In the genomic region with DNA sequence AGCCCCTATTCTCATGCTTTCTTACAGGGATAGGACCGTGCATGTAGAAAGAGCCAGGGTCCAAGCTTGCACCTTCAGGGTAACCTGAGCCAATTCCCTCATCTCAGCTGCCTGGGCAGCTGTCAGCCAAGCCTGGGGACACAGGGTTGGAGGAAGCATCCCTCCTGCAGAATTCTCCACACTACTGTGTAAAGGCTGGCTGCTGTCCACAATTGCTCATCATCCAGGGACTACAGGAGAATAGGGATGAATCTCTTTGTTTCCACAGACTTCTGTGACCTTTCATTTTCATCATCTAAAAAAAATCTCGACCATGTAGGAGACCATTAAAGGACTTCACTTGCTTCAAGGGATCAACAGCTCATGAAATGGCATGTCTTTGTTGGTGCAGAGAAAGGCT, we compare ENCODE assay signal across 20 cellular contexts.
A peak's percentile ranks its signal among the peaks of the same experiment; 100 is the strongest.
DNase-seq lines count a peak whose midpoint lies in the region; ATAC-seq, FAIRE-seq and TF ChIP-seq lines count a peak whose summit lies in the region.
"Had no signal": no experiment of that assay in that cellular context is flagged by ENCODE, and none has a peak within 500 bp of the region (broad histone marks: within the 10 kb centered on the region; RNA-seq: fewer than 3 reads in every experiment).

No MANE protein-coding gene starts in this region.

- H2BK120ac ChIP-seq in IMR-90 (ENCODE audit: low read depth, low read length): no peak overlapping the region

- H3K23ac ChIP-seq in IMR-90 (ENCODE audit: low read depth, low read length): no peak overlapping the region

- CTCF ChIA-PET in IMR-90 (lab: Yijun Ruan, JAX) (interaction anchor here (0.7 kb wide), 1 partner anchor 16 kb away, joined by 3 read pairs; no protein-coding TSS in a partner anchor), endothelial cell of umbilical vein (lab: Charles Lee) (interaction anchor here (2.2 kb wide), 1 partner anchor 13 kb away, joined by 14 read pairs; no protein-coding TSS in a partner anchor)

- dilution Hi-C loops in IMR-90 (cut with HindIII; ENCODE audit: low sequenced_read_pairs, unreplicated experiment): no loop called here
- dilution Hi-C loops in endothelial cell of umbilical vein (cut with MboI; ENCODE audit: extremely low pct_ligation_motif_present, low sequenced_read_pairs): no loop called here

- no peak overlapping the region for H2BK5ac ChIP-seq in IMR-90 (ENCODE audit: low read depth, low read length, poor library complexity, severe bottlenecking)

- H3K79me1 ChIP-seq in IMR-90 (ENCODE audit: low read depth in 1 of 2, low read length in 2 of 2): no peaks in the 10 kb centered on the region

- TF ChIP-seq RAD21 in IMR-90 (IDR thresholded peaks at IDR 0.05; ENCODE audit: low read length): no peak

- H3K27ac ChIP-seq in IMR-90 (ENCODE audit: insufficient read depth, low read length) (no peak overlapping the region), endothelial cell of umbilical vein (ENCODE audit: insufficient read depth, low read depth, low read length) (no peak overlapping the region), mesodermal cell (ENCODE audit: low read depth, low read length, severe bottlenecking) (peak overlapping the region; percentile 36), ascending aorta (no peak overlapping the region)
- H3K27ac ChIP-seq: C4-2B, HL-60 had no signal

- intact Hi-C loops in IMR-90 (cut with micrococcal nuclease) (no loop called here), endothelial cell of umbilical vein (cut with micrococcal nuclease) (loop anchor here (5.0 kb wide), 4 partner anchors 64 to 504 kb away; a partner anchor contains a TSS), ascending aorta (cut with DNase I) (no loop called here)

- no peak overlapping the region for H2BK20ac ChIP-seq in IMR-90 (ENCODE audit: low read depth, low read length)

- in situ Hi-C loops in IMR-90 (cut with MboI; ENCODE audit: low sequenced_read_pairs): no loop called here

- H2AK9ac ChIP-seq in IMR-90 (replicated peaks; ENCODE audit: low read depth, low read length, poor library complexity): no peak overlapping the region

- no peak overlapping the region for H4K5ac ChIP-seq in IMR-90 (ENCODE audit: low read depth, low read length)

- H4K20me1 ChIP-seq in IMR-90 (ENCODE audit: insufficient read depth, low read length) (no peaks in the 10 kb centered on the region), endothelial cell of umbilical vein (replicated peaks; ENCODE audit: control insufficient read depth, extremely low read depth, insufficient read depth, low read length) (no peaks in the 10 kb centered on the region)

- H3K4ac ChIP-seq in IMR-90 (ENCODE audit: low read depth, low read length): no peak overlapping the region

- BruUV-seq in IMR-90 (replicated peaks; lab: Mats Ljungman, UMichigan): no TSS peak
- no TSS peak for BruUV-seq in endothelial cell of umbilical vein (replicated peaks; lab: Mats Ljungman, UMichigan)

- H3K4me2 ChIP-seq in IMR-90 (ENCODE audit: low read depth, low read length) (no peak overlapping the region), endothelial cell of umbilical vein (ENCODE audit: insufficient read depth, low read length) (no peak overlapping the region)

- no peak overlapping the region for H4K91ac ChIP-seq in IMR-90 (ENCODE audit: insufficient read depth, low read depth, low read length)

- H3K27me3 ChIP-seq in IMR-90 (ENCODE audit: control insufficient read depth, insufficient read depth, low read length) (peaks cover 14% of the 10 kb centered on the region), endothelial cell of umbilical vein (ENCODE audit: control insufficient read depth in 2 of 2, insufficient read depth in 2 of 2, low read length in 2 of 2) (no peaks in the 10 kb centered on the region), ascending aorta (no peaks in the 10 kb centered on the region)

- no peak for FAIRE-seq in endothelial cell of umbilical vein (lab: Jason Lieb, UNC)
- FAIRE-seq: D721Med, G401.6, GM12891 had no signal

- no peak for TF ChIP-seq POLR2A in IMR-90 (IDR thresholded peaks at IDR 0.05; ENCODE audit: low read depth, low read length)
- TF ChIP-seq POLR2A in endothelial cell of umbilical vein (IDR thresholded peaks at IDR 0.05; ENCODE audit: low read depth, low read length): no peak

- DNase-seq in AG20443 (ENCODE audit: low spot score) (peak; percentile 35), IMR-90 (peak; percentile 6), endothelial cell of umbilical vein (ENCODE audit: low read depth, low spot score) (peak; percentile 16), ascending aorta (ENCODE audit: low spot score in 2 of 2) (no peak), NCI-H510A treated with DMSO at 0.1 percent for 48 hours (lab: John Stamatoyannopoulos, UW) (no peak), NCI-H526 treated with DMSO at 0.1 percent for 48 hours (lab: John Stamatoyannopoulos, UW) (no peak), AG08396 (ENCODE audit: low spot score) (no peak)
- DNase-seq: ACHN; BE2C; CD4-positive, alpha-beta memory T cell; DMS153; DMS79 treated with DMSO at 0.1 percent for 48 hours; EL had no signal

- no peak overlapping the region for H3K18ac ChIP-seq in IMR-90 (ENCODE audit: low read depth, low read length)

- H2BK15ac ChIP-seq in IMR-90 (ENCODE audit: low read depth, low read length): no peak overlapping the region

- WGBS in IMR-90 (ENCODE audit: extremely low coverage in 2 of 2, insufficient read length in 1 of 2), 2 experiments: no CpG with 5 or more reads among the region's 2 CpGs
- WGBS in mesodermal cell (ENCODE audit: insufficient coverage in 2 of 2), 2 experiments: 85 to 100% methylated on average over 1 to 2 of the region's 2 CpGs

- no peak overlapping the region for H3K4me3 ChIP-seq in IMR-90 (ENCODE audit: insufficient read depth, low read depth, low read length)
- H3K4me3 ChIP-seq in endothelial cell of umbilical vein (replicated peaks in 1 of 3; ENCODE audit: insufficient read depth in 1 of 3, low read depth in 1 of 3, low read length in 3 of 3): no peak overlapping the region
- H3K4me3 ChIP-seq in mesodermal cell (ENCODE audit: extremely low read depth, insufficient read depth, low read length, poor library complexity, severe bottlenecking): no peak overlapping the region
- H3K4me3 ChIP-seq in ascending aorta: no peak overlapping the region

- H3K36me3 ChIP-seq in IMR-90 (ENCODE audit: control insufficient read depth, insufficient read depth, low read length) (no peaks in the 10 kb centered on the region), endothelial cell of umbilical vein (ENCODE audit: control insufficient read depth in 2 of 2, extremely low read depth in 1 of 2, insufficient read depth in 2 of 2, low read length in 2 of 2) (no peaks in the 10 kb centered on the region), mesodermal cell (ENCODE audit: control insufficient read depth, insufficient read depth, low read length) (no peaks in the 10 kb centered on the region), ascending aorta (no peaks in the 10 kb centered on the region)
- H3K36me3 ChIP-seq: BE2C had no signal

- H4K8ac ChIP-seq in IMR-90 (ENCODE audit: low read depth in 2 of 2, low read length in 2 of 2): no peak overlapping the region

- no peak for ATAC-seq in IMR-90 (ENCODE audit: low read depth)
- ATAC-seq: HCT116 had no signal

- POLR2A ChIA-PET in IMR-90 (lab: Charles Lee; ENCODE audit: unreplicated experiment): no interaction called here
- POLR2A ChIA-PET in endothelial cell of umbilical vein (lab: Charles Lee): no interaction called here

- H3K79me2 ChIP-seq in endothelial cell of umbilical vein (ENCODE audit: control insufficient read depth, insufficient read depth, low read length): no peaks in the 10 kb centered on the region

- no peak for TF ChIP-seq CTCF in IMR-90 (conservative IDR thresholded peaks at IDR 0.05; ENCODE audit: low read depth, low read length)
- TF ChIP-seq CTCF in endothelial cell of umbilical vein (IDR thresholded peaks at IDR 0.05; ENCODE audit: extremely low read depth in 1 of 2, insufficient read depth in 1 of 2, low read depth in 1 of 2, low read length in 2 of 2): no peak
- no peak for TF ChIP-seq CTCF in ascending aorta (IDR thresholded peaks at IDR 0.05)

- H2AK5ac ChIP-seq in IMR-90 (ENCODE audit: low read depth, low read length): no peak overlapping the region

- no peak overlapping the region for H3K9ac ChIP-seq in IMR-90 (ENCODE audit: low read depth, low read length)
- no peak overlapping the region for H3K9ac ChIP-seq in endothelial cell of umbilical vein (replicated peaks; ENCODE audit: extremely low read depth, insufficient read depth, low read length)

- H3K4me1 ChIP-seq in IMR-90 (ENCODE audit: control insufficient read depth, insufficient read depth, low read length): peaks cover 2% of the 10 kb centered on the region
- peaks cover 24% of the 10 kb centered on the region for H3K4me1 ChIP-seq in endothelial cell of umbilical vein (ENCODE audit: control insufficient read depth, extremely low read depth, insufficient read depth, low read length)
- peaks cover 9% of the 10 kb centered on the region for H3K4me1 ChIP-seq in mesodermal cell (ENCODE audit: control insufficient read depth, insufficient read depth, low read length, poor library complexity, severe bottlenecking)
- H3K4me1 ChIP-seq in ascending aorta: peaks cover 0 to 4% of the 10 kb centered on the region in 2 donors
- H3K4me1 ChIP-seq: BE2C had no signal

- no peak overlapping the region for H2AFZ ChIP-seq in IMR-90 (replicated peaks; ENCODE audit: low read length, poor library complexity)
- no peak overlapping the region for H2AFZ ChIP-seq in endothelial cell of umbilical vein (ENCODE audit: low read depth, low read length)

- H3K9me3 ChIP-seq in IMR-90 (ENCODE audit: control insufficient read depth, insufficient read depth, low read length) (peaks cover 5% of the 10 kb centered on the region), endothelial cell of umbilical vein (replicated peaks; ENCODE audit: control insufficient read depth, insufficient read depth, low read length) (no peaks in the 10 kb centered on the region), mesodermal cell (ENCODE audit: control insufficient read depth, low read length) (peaks cover 3% of the 10 kb centered on the region), ascending aorta (no peaks in the 10 kb centered on the region)
- H3K9me3 ChIP-seq: BE2C had no signal

- no peak overlapping the region for H3K56ac ChIP-seq in IMR-90 (ENCODE audit: extremely low read depth, insufficient read depth, low read length)

- no peaks in the 10 kb centered on the region for H3K9me1 ChIP-seq in IMR-90 (ENCODE audit: insufficient read depth, low read length)
- H3K9me1 ChIP-seq in endothelial cell of umbilical vein (replicated peaks; ENCODE audit: control insufficient read depth, extremely low read depth, insufficient read depth, low read length): no peaks in the 10 kb centered on the region

- no peak overlapping the region for H3K14ac ChIP-seq in IMR-90 (replicated peaks; ENCODE audit: low read depth, low read length)

TF ChIP-seq in IMR-90, 13 proteins besides CTCF, POLR2A, EP300 and RAD21 (continues in another document):
- TF ChIP-seq CEBPB (IDR thresholded peaks at IDR 0.05; ENCODE audit: low read depth, low read length) (no peak), RCOR1 (IDR thresholded peaks at IDR 0.05; ENCODE audit: insufficient replicate concordance, low read length) (no peak), BHLHE40 (IDR thresholded peaks at IDR 0.05; ENCODE audit: low read depth, low read length) (no peak)

TF ChIP-seq in endothelial cell of umbilical vein, 7 proteins besides CTCF, POLR2A, EP300 and RAD21 (continues in another document):
- TF ChIP-seq POLR2AphosphoS5 (IDR thresholded peaks at IDR 0.05; ENCODE audit: insufficient read depth, low read depth, low read length): no peak

Comparison
In these comparisons a context has a peak if more than half of its experiments do, and no peak if none do; other contexts are left out.
1. DNase-seq: peak in AG20443 (single experiment), IMR-90 (single experiment) and endothelial cell of umbilical vein (single experiment); none in ascending aorta (0 of 2), NCI-H510A treated with DMSO at 0.1 percent for 48 hours (single experiment), NCI-H526 treated with DMSO at 0.1 percent for 48 hours (single experiment) and AG08396 (single experiment).